21 cellular contexts compared by ENCODE assay signal in genomic region chr4:90840828-90841227, GRCh38.
"Had no signal": no experiment of that assay in that cellular context is flagged by ENCODE, and none has a peak within 500 bp of the region (broad histone marks: within the 10 kb centered on the region; RNA-seq: fewer than 3 reads in every experiment).

No MANE protein-coding gene starts in this region.

- H3K9me3 ChIP-seq: body of pancreas, gastrocnemius medialis, left ventricle myocardium inferior, pancreas, spleen, thoracic aorta had no signal

- H3K4me1 Mint-ChIP-seq: activated CD4-positive, alpha-beta T cell treated with anti-CD3 and anti-CD28 coated beads for 36 hours; memory B cell; stimulated activated memory B cell treated with anti-CD40 and anti-IgM and Interleukin-4, amounts not matched to agents 10 μg/mL and 1 μg/mL and 100 μg/mL, for 72 hours; T-helper 17 cell had no signal

- ATAC-seq: activated CD4-positive, alpha-beta T cell treated with anti-CD3 and anti-CD28 coated beads for 36 hours; body of pancreas; gastrocnemius medialis; naive thymus-derived CD8-positive, alpha-beta T cell; pancreas; stimulated activated memory B cell treated with anti-CD40 and anti-IgM and Interleukin-4, amounts not matched to agents 10 μg/mL and 1 μg/mL and 100 μg/mL, for 72 hours; T-helper 17 cell; WTC11 had no signal

- H3K4me3 ChIP-seq: body of pancreas, dorsolateral prefrontal cortex, gastrocnemius medialis, left ventricle myocardium inferior, pancreas, spleen, thoracic aorta had no signal

- H3K4me1 ChIP-seq: gastrocnemius medialis, left ventricle myocardium inferior, spleen had no signal

- H3K36me3 Mint-ChIP-seq: activated naive CD8-positive, alpha-beta T cell; naive thymus-derived CD8-positive, alpha-beta T cell had no signal

- H3K4me3 Mint-ChIP-seq: activated CD4-positive, alpha-beta T cell treated with anti-CD3 and anti-CD28 coated beads for 36 hours; activated naive CD8-positive, alpha-beta T cell; memory B cell; naive thymus-derived CD8-positive, alpha-beta T cell; stimulated activated memory B cell treated with anti-CD40 and anti-IgM and Interleukin-4, amounts not matched to agents 10 μg/mL and 1 μg/mL and 100 μg/mL, for 72 hours; T-helper 17 cell; WTC11 had no signal

- H3K27ac Mint-ChIP-seq: activated CD4-positive, alpha-beta T cell treated with anti-CD3 and anti-CD28 coated beads for 36 hours; activated naive CD8-positive, alpha-beta T cell; memory B cell; naive thymus-derived CD8-positive, alpha-beta T cell; stimulated activated memory B cell treated with anti-CD40 and anti-IgM and Interleukin-4, amounts not matched to agents 10 μg/mL and 1 μg/mL and 100 μg/mL, for 72 hours; T-helper 17 cell; WTC11 had no signal

- H3K36me3 ChIP-seq: gastrocnemius medialis, left ventricle myocardium inferior, pancreas, spleen, thoracic aorta had no signal

- FAIRE-seq: colon, pancreas had no signal

- H3K27ac ChIP-seq: body of pancreas, dorsolateral prefrontal cortex, gastrocnemius medialis, left ventricle myocardium inferior, pancreas, spleen, thoracic aorta had no signal

- H3K27me3 ChIP-seq: body of pancreas, dorsolateral prefrontal cortex, gastrocnemius medialis, pancreas, spleen had no signal

- H3K27me3 Mint-ChIP-seq: activated CD4-positive, alpha-beta T cell treated with anti-CD3 and anti-CD28 coated beads for 36 hours; activated naive CD8-positive, alpha-beta T cell; memory B cell; naive thymus-derived CD8-positive, alpha-beta T cell; stimulated activated memory B cell treated with anti-CD40 and anti-IgM and Interleukin-4, amounts not matched to agents 10 μg/mL and 1 μg/mL and 100 μg/mL, for 72 hours; T-helper 17 cell had no signal

- H3K9me3 Mint-ChIP-seq: memory B cell; stimulated activated memory B cell treated with anti-CD40 and anti-IgM and Interleukin-4, amounts not matched to agents 10 μg/mL and 1 μg/mL and 100 μg/mL, for 72 hours had no signal

- DNase-seq: activated CD4-positive, alpha-beta T cell treated with anti-CD3 and anti-CD28 coated beads for 36 hours; activated CD4-positive, alpha-beta T cell treated with anti-CD3 and anti-CD28 coated beads, Interleukin-2, amount 50 U/mL, for 48 hours; activated gamma-delta T cell; body of pancreas; central memory CD4-positive, alpha-beta T cell; dorsolateral prefrontal cortex; erythroblast; gastrocnemius medialis; kidney glomerular epithelial cell; left ventricle myocardium inferior; naive thymus-derived CD8-positive, alpha-beta T cell; pancreas; spleen; stimulated activated CD4-positive, alpha-beta T cell treated with anti-CD3 and anti-CD28 coated beads, Interleukin-4, amount 100 ng/mL, for 4 hours; T-helper 17 cell had no signal
